2 cellular contexts compared by ENCODE assay signal in genomic region chr20:39109933-39110818, GRCh38.
TF ChIP-seq lines count a peak whose summit lies in the region.

No MANE protein-coding gene starts in this region.

TF ChIP-seq in HepG2, 621 proteins besides CTCF, POLR2A, EP300 and RAD21 (continued from another document):
- TF ChIP-seq ELK4 (CRISPR knock-in tag; IDR thresholded peaks at IDR 0.05; ENCODE audit: borderline replicate concordance) (no peak), USF2 (IDR thresholded peaks at IDR 0.05; ENCODE audit: low read depth, low read length) (peak; percentile 80), USF2 (CRISPR knock-in tag; IDR thresholded peaks at IDR 0.05; ENCODE audit: borderline replicate concordance) (no peak), NONO (IDR thresholded peaks at IDR 0.05) (peak; percentile 86; the same call in 1 of the 2 replicates), NONO (CRISPR knock-in tag; conservative IDR thresholded peaks at IDR 0.05) (no peak), PLRG1 (conservative IDR thresholded peaks at IDR 0.05) (peak; percentile 84; the same call in 1 of the 2 replicates), TRIM22 (IDR thresholded peaks at IDR 0.05) (peak; percentile 61; the same call in 1 of the 2 replicates), RAD51 (IDR thresholded peaks at IDR 0.05; ENCODE audit: borderline replicate concordance) (peak; percentile 94; the same call in 1 of the 2 replicates), PCBP2 (optimal IDR thresholded peaks at IDR 0.05; ENCODE audit: low read depth, low read length, poor library complexity, severe bottlenecking) (peak; percentile 94), NBN (conservative IDR thresholded peaks at IDR 0.05) (peak; percentile 98), NFATC3 (CRISPR knock-in tag; IDR thresholded peaks at IDR 0.05) (no peak), ZNF687 (CRISPR knock-in tag; IDR thresholded peaks at IDR 0.05) (no peak), ZNF282 (IDR thresholded peaks at IDR 0.05; ENCODE audit: partially characterized antibody) (no peak), TERF1 (CRISPR knock-in tag; IDR thresholded peaks at IDR 0.05) (no peak)

TF ChIP-seq in GM12878, 131 proteins besides CTCF, POLR2A, EP300 and RAD21 (continued from another document):
- TF ChIP-seq ZNF592 (IDR thresholded peaks at IDR 0.05) (no peak), USF1 (IDR thresholded peaks at IDR 0.05; ENCODE audit: borderline replicate concordance, extremely low read length, insufficient read depth, low read depth, low read length) (peak; percentile 58), RAD51 (IDR thresholded peaks at IDR 0.05) (peak; percentile 52; the same call in 1 of the 2 replicates)
